In genomic region chr2:65130440-65131175, GRCh38 we compare ENCODE assay signal across 1 cellular context.
A peak's percentile ranks its signal among the peaks of the same experiment; 100 is the strongest.
TF ChIP-seq lines count a peak whose summit lies in the region.

No MANE protein-coding gene starts in this region.

TF ChIP-seq in K562, 482 proteins besides CTCF, POLR2A, EP300 and RAD21 (continued from another document and continues in another):
- TF ChIP-seq PBX2 (CRISPR knock-in tag; IDR thresholded peaks at IDR 0.05; ENCODE audit: low read depth) = no peak
- TF ChIP-seq PBX2 (tag; conservative IDR thresholded peaks at IDR 0.05; ENCODE audit: low read depth) = no peak
- TF ChIP-seq TEAD1 (CRISPR knock-in tag; IDR thresholded peaks at IDR 0.05) = peak in 1 of 2 experiments; percentile 8; a peak in 1 of 4 replicates
- no peak for TF ChIP-seq COPS2 (conservative IDR thresholded peaks at IDR 0.05)
- no peak for TF ChIP-seq CBX8 (IDR thresholded peaks at IDR 0.05; ENCODE audit: borderline replicate concordance, extremely low read depth, low read depth, low read length, poor library complexity, severe bottlenecking)
- no peak for TF ChIP-seq HNRNPH1 (optimal IDR thresholded peaks at IDR 0.05; ENCODE audit: low read depth, low read length)
- no peak for TF ChIP-seq TARDBP (IDR thresholded peaks at IDR 0.05)
- TF ChIP-seq DLX4 (CRISPR knock-in tag; IDR thresholded peaks at IDR 0.05) = no peak
- TF ChIP-seq POLR3G (IDR thresholded peaks at IDR 0.05; ENCODE audit: extremely low read depth, insufficient read length, insufficient replicate concordance) = no peak
- TF ChIP-seq YY1 (IDR thresholded peaks at IDR 0.05; ENCODE audit: borderline replicate concordance in 1 of 3, control insufficient read depth in 1 of 3, extremely low read depth in 1 of 3, insufficient read depth in 3 of 3, insufficient read length in 1 of 3, insufficient replicate concordance in 2 of 3, low read depth in 1 of 3, low read length in 2 of 3) = peak in 1 of 3 experiments; percentile 64
- TF ChIP-seq NEUROD1 (IDR thresholded peaks at IDR 0.05; ENCODE audit: borderline replicate concordance, low read depth, low read length, partially characterized antibody) = no peak
- TF ChIP-seq XRCC5 (IDR thresholded peaks at IDR 0.05; ENCODE audit: low read depth, low read length) = no peak
- peak; percentile 16 to 62; a peak in 1 of 4 replicates for TF ChIP-seq RCOR1 (IDR thresholded peaks at IDR 0.05; ENCODE audit: borderline replicate concordance in 1 of 2, low read depth in 2 of 2, low read length in 2 of 2)
- peak; percentile 80; the same call in 1 of the 2 replicates for TF ChIP-seq CREB1 (IDR thresholded peaks at IDR 0.05)
- TF ChIP-seq CREB1 (CRISPR knock-in tag; IDR thresholded peaks at IDR 0.05) = no peak
- no peak for TF ChIP-seq ZNF3 (CRISPR knock-in tag; IDR thresholded peaks at IDR 0.05)
- TF ChIP-seq ATF7 (IDR thresholded peaks at IDR 0.05) = no peak
- no peak for TF ChIP-seq MAFK (IDR thresholded peaks at IDR 0.05; ENCODE audit: low read length)
- no peak for TF ChIP-seq SMARCB1 (IDR thresholded peaks at IDR 0.05; ENCODE audit: insufficient read length, low read depth)
- no peak for TF ChIP-seq ZFP36 (IDR thresholded peaks at IDR 0.05; ENCODE audit: low read depth, low read length, partially characterized antibody)
- no peak for TF ChIP-seq HES1 (IDR thresholded peaks at IDR 0.05; ENCODE audit: low read depth)
- TF ChIP-seq ZNF583 (CRISPR knock-in tag; IDR thresholded peaks at IDR 0.05) = no peak
- TF ChIP-seq ZNF347 (CRISPR knock-in tag; IDR thresholded peaks at IDR 0.05; ENCODE audit: low read depth) = no peak
- TF ChIP-seq BRD9 (IDR thresholded peaks at IDR 0.05; ENCODE audit: low read depth, partially characterized antibody) = peak; percentile 42
- TF ChIP-seq CGGBP1 (CRISPR knock-in tag; IDR thresholded peaks at IDR 0.05) = no peak
- no peak for TF ChIP-seq CHD7 (IDR thresholded peaks at IDR 0.05; ENCODE audit: low read depth, low read length)
- no peak for TF ChIP-seq ZNF311 (CRISPR knock-in tag; IDR thresholded peaks at IDR 0.05)
- no peak for TF ChIP-seq ZNF407 (IDR thresholded peaks at IDR 0.05; ENCODE audit: low read depth)
- no peak for TF ChIP-seq FOXJ3 (CRISPR knock-in tag; IDR thresholded peaks at IDR 0.05)
- no peak for TF ChIP-seq POLR3A (IDR thresholded peaks at IDR 0.05; ENCODE audit: borderline replicate concordance, extremely low read depth, insufficient read depth, insufficient read length)
- no peak for TF ChIP-seq ZNF174 (CRISPR knock-in tag; IDR thresholded peaks at IDR 0.05)
